19 cellular contexts compared by ENCODE assay signal in the genomic region with DNA sequence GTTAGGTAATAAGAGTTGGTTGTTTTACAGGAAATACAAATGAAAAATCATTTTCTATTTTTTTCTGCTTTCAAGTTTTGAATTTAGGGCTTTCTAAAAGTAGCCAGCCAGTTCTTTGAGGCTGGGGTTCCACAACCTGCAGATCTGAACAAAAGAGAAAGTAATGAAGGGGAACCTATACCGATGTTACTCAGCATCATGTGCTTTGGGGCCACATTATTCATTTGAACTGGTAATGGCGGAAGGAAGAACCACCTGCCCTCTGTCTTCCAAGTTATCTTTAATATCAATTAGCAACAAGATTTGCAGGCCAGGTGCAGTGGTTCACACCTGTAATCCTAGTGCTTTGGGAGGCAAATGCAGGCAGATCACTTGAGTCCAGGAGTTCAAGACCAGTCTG. TPM values are rescaled to one million over a fixed set of nuclear protein-coding genes. Genes with fewer than 3 reads are reported as not detected.
DNase-seq lines count a peak whose midpoint lies in the region; ATAC-seq lines count a peak whose summit lies in the region.
"Had no signal": no experiment of that assay in that cellular context is flagged by ENCODE, and none has a peak within 500 bp of the region (broad histone marks: within the 10 kb centered on the region; RNA-seq: fewer than 3 reads in every experiment).

No MANE protein-coding gene starts in this region.

- H4K8ac ChIP-seq in mesendoderm (ENCODE audit: low read depth, low read length), result no peak overlapping the region

- ATAC-seq in GM18909 (IDR thresholded peaks at IDR 0.05; ENCODE audit: poor library complexity, unreplicated experiment), result peak; percentile 63
- ATAC-seq in GM21717 (IDR thresholded peaks at IDR 0.05; ENCODE audit: unreplicated experiment), result peak; percentile 78
- peak; percentile 63 for ATAC-seq in HG03108 (IDR thresholded peaks at IDR 0.05; ENCODE audit: unreplicated experiment)
- ATAC-seq in stimulated activated naive B cell treated with anti-CD40 and anti-IgM and Interleukin-4, amounts not matched to agents 10 μg/mL and 1 μg/mL and 100 μg/mL, for 72 hours (replicated peaks), result peak; percentile 31 to 33
- ATAC-seq: effector memory CD8-positive, alpha-beta T cell; Right ventricle myocardium inferior had no signal

- H3K4me1 ChIP-seq in mesendoderm (ENCODE audit: control insufficient read depth, low read depth, low read length), result no peaks in the 10 kb centered on the region
- H3K4me1 ChIP-seq: breast epithelium had no signal

- no peak overlapping the region for H3K9ac ChIP-seq in mesendoderm (ENCODE audit: low read length)

- H2BK5ac ChIP-seq in mesendoderm (ENCODE audit: low read length), result no peak overlapping the region

- no peak overlapping the region for H3K4me3 ChIP-seq in mesendoderm (ENCODE audit: low read length)
- H3K4me3 ChIP-seq: breast epithelium, ovary, testis had no signal

- no peak for DNase-seq in stimulated activated naive B cell treated with anti-CD40 and anti-IgM and Interleukin-4, amounts not matched to agents 10 μg/mL and 1 μg/mL and 100 μg/mL, for 72 hours
- DNase-seq in hepatic stellate cell (ENCODE audit: low spot score), result no peak
- DNase-seq in COLO668 (lab: John Stamatoyannopoulos, UW; ENCODE audit: unreplicated experiment), result no peak
- no peak for DNase-seq in mesendoderm
- DNase-seq: activated naive CD4-positive, alpha-beta T cell treated with Interleukin-2 at 50 U/mL for 16 hours; CD4-positive, alpha-beta memory T cell; effector memory CD8-positive, alpha-beta T cell; foreskin melanocyte; Kasumi-1; NCI-H1694 treated with DMSO at 0.1 percent for 48 hours; NCI-H69; ovary; T-helper 9 cell; testis had no signal

- H3K36me3 Mint-ChIP-seq in stimulated activated naive B cell treated with anti-CD40 and anti-IgM and Interleukin-4, amounts not matched to agents 10 μg/mL and 1 μg/mL and 100 μg/mL, for 72 hours, result no peaks in the 10 kb centered on the region
- H3K36me3 Mint-ChIP-seq: CD4-positive, alpha-beta memory T cell had no signal

- no peak overlapping the region for H2BK120ac ChIP-seq in mesendoderm (ENCODE audit: low read depth, low read length)

- H2BK15ac ChIP-seq in mesendoderm (replicated peaks; ENCODE audit: low read depth), result no peak overlapping the region

- no CpG with 5 or more reads among the region's 2 CpGs for WGBS in mesendoderm (ENCODE audit: extremely low coverage, insufficient coverage, low lambda C conversion rate)

- H3K27me3 ChIP-seq in mesendoderm (ENCODE audit: insufficient read depth, low read length, poor library complexity), result no peaks in the 10 kb centered on the region
- H3K27me3 ChIP-seq: breast epithelium, ovary, testis had no signal

- no peaks in the 10 kb centered on the region for H3K79me2 ChIP-seq in mesendoderm (ENCODE audit: control insufficient read depth, insufficient read depth, low read length)

- no peak overlapping the region for H3K27ac ChIP-seq in mesendoderm (ENCODE audit: low read depth, low read length)
- H3K27ac ChIP-seq: breast epithelium, ovary, testis had no signal

- no peak overlapping the region for H2AK5ac ChIP-seq in mesendoderm (ENCODE audit: low read length)

- H3K23ac ChIP-seq in mesendoderm (ENCODE audit: low read length), result no peak overlapping the region

- H3K36me3 ChIP-seq in mesendoderm (ENCODE audit: control insufficient read depth, insufficient read depth, low read length), result no peaks in the 10 kb centered on the region
- H3K36me3 ChIP-seq: breast epithelium, ovary had no signal

- H3K4me2 ChIP-seq in mesendoderm (ENCODE audit: low read length), result no peak overlapping the region

- no peaks in the 10 kb centered on the region for H3K79me1 ChIP-seq in mesendoderm (ENCODE audit: low read length)

- H3K18ac ChIP-seq in mesendoderm (ENCODE audit: low read length), result no peak overlapping the region

- H3K27ac Mint-ChIP-seq in stimulated activated naive B cell treated with anti-CD40 and anti-IgM and Interleukin-4, amounts not matched to agents 10 μg/mL and 1 μg/mL and 100 μg/mL, for 72 hours, result no peak overlapping the region
- H3K27ac Mint-ChIP-seq: CD4-positive, alpha-beta memory T cell; effector memory CD8-positive, alpha-beta T cell had no signal

- H4K5ac ChIP-seq in mesendoderm (ENCODE audit: low read length), result no peak overlapping the region

- no peaks in the 10 kb centered on the region for H3K27me3 Mint-ChIP-seq in stimulated activated naive B cell treated with anti-CD40 and anti-IgM and Interleukin-4, amounts not matched to agents 10 μg/mL and 1 μg/mL and 100 μg/mL, for 72 hours

- H3K4me3 Mint-ChIP-seq in stimulated activated naive B cell treated with anti-CD40 and anti-IgM and Interleukin-4, amounts not matched to agents 10 μg/mL and 1 μg/mL and 100 μg/mL, for 72 hours, result no peak overlapping the region
- H3K4me3 Mint-ChIP-seq: CD4-positive, alpha-beta memory T cell; effector memory CD8-positive, alpha-beta T cell had no signal

- H3K4me1 Mint-ChIP-seq in stimulated activated naive B cell treated with anti-CD40 and anti-IgM and Interleukin-4, amounts not matched to agents 10 μg/mL and 1 μg/mL and 100 μg/mL, for 72 hours, result peaks cover 23 to 52% of the 10 kb centered on the region in 2 donors

- peaks cover 0 to 2% of the 10 kb centered on the region in 2 donors for H3K9me3 Mint-ChIP-seq in stimulated activated naive B cell treated with anti-CD40 and anti-IgM and Interleukin-4, amounts not matched to agents 10 μg/mL and 1 μg/mL and 100 μg/mL, for 72 hours
- H3K9me3 Mint-ChIP-seq: CD4-positive, alpha-beta memory T cell; effector memory CD8-positive, alpha-beta T cell had no signal

- H3K56ac ChIP-seq in mesendoderm (ENCODE audit: low read length), result no peak overlapping the region

- no peak overlapping the region for H3K4ac ChIP-seq in mesendoderm (ENCODE audit: low read depth, low read length)

RNA-seq across cellular contexts. Expression of a gene that starts 12.9 kb away (rescaled TPM):
- 0.25 TPM for polyA plus RNA-seq in mesendoderm (2013, experiment 1 of 2)
- 0.25 TPM for polyA plus RNA-seq in mesendoderm (2013, experiment 2 of 2)
- polyA plus RNA-seq: CD4-positive, alpha-beta memory T cell had no signal

RNA-seq across cellular contexts. Expression of a gene that starts 46.2 kb away (rescaled TPM):
- 41.0 TPM for polyA plus RNA-seq in mesendoderm (2013, experiment 1 of 2)
- polyA plus RNA-seq in mesendoderm (2013, experiment 2 of 2), result 42.1 TPM
